Comparison of ENCODE assay signal across 1 cellular context in the genomic region with DNA sequence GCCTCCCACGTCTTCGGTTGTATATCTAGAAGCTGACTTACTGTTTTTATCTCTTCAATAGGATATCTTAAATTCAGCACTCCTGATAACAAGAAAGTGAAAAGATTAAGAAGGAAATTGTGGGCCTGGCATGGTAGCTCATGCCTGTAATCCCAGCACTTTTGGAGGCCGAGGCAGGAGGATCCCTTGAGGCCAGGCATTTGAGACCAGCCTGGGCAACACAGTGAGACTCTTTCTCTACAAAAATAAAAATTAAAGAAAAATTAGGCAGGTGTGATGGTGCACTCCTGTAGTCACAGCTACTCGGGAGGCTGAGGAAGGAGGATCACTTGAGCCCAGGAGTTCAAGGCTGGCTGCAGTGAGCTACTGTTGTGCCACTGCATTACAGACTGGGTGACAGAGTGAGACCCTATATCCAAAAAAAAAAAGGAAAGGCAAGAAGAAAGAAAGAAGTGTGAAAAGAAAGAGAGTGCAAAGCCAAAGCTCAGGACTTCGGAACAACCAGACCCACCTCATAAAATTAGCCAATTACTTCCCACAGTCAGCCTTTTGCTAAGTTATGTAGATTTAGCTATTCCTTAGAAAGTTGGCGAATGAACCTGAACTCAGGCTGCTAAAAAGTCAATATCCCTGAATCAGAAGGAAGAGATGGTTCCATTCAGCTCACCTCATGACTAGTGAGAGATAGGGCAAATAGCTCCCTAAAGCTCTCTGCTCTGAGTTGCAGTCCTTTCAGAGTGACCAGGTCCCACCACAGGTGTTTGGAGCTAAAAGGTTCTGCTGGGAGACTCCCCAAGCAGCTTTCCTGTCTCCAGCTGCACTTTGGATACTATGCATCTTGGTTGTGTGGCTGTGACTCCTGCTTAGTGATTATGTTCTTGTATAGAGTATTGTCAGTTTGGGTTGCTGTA.
A peak's percentile ranks its signal among the peaks of the same experiment; 100 is the strongest.
TF ChIP-seq lines count a peak whose summit lies in the region.

No MANE protein-coding gene starts in this region.

TF ChIP-seq in HepG2, 621 proteins besides CTCF, POLR2A, EP300 and RAD21 (continued from another document and continues in another):
- TF ChIP-seq ZZZ3 (CRISPR knock-in tag; IDR thresholded peaks at IDR 0.05; ENCODE audit: borderline replicate concordance) (no peak), ZNF343 (CRISPR knock-in tag; IDR thresholded peaks at IDR 0.05) (no peak), TARDBP (CRISPR knock-in tag; IDR thresholded peaks at IDR 0.05) (no peak), HOXA9 (CRISPR knock-in tag; IDR thresholded peaks at IDR 0.05; ENCODE audit: borderline replicate concordance) (0 out of 2 replicates have a peak, but pooled peaks have one; percentile 22), FOSL1 (CRISPR knock-in tag; IDR thresholded peaks at IDR 0.05; ENCODE audit: borderline replicate concordance) (no peak), XBP1 (CRISPR knock-in tag; IDR thresholded peaks at IDR 0.05) (no peak), KAT7 (CRISPR knock-in tag; IDR thresholded peaks at IDR 0.05; ENCODE audit: borderline replicate concordance) (no peak), HCFC1 (IDR thresholded peaks at IDR 0.05; ENCODE audit: low read depth, low read length) (no peak), AGO2 (optimal IDR thresholded peaks at IDR 0.05; ENCODE audit: low read depth, low read length) (no peak), YEATS2 (CRISPR knock-in tag; IDR thresholded peaks at IDR 0.05; ENCODE audit: borderline replicate concordance) (no peak), KLF12 (CRISPR knock-in tag; IDR thresholded peaks at IDR 0.05; ENCODE audit: borderline replicate concordance) (peak; percentile 43; the same call in 1 of the 2 replicates), CCAR2 (optimal IDR thresholded peaks at IDR 0.05; ENCODE audit: low read depth, low read length) (no peak), CENPT (CRISPR knock-in tag; IDR thresholded peaks at IDR 0.05; ENCODE audit: low read depth) (no peak), ZNF879 (CRISPR knock-in tag; IDR thresholded peaks at IDR 0.05) (no peak), FOXK2 (IDR thresholded peaks at IDR 0.05) (no peak), NFE2 (CRISPR knock-in tag; IDR thresholded peaks at IDR 0.05) (no peak), CBX1 (IDR thresholded peaks at IDR 0.05; ENCODE audit: low read depth) (no peak), ONECUT2 (CRISPR knock-in tag; IDR thresholded peaks at IDR 0.05) (peak; percentile 29; the same call in 1 of the 2 replicates), ZNF841 (CRISPR knock-in tag; IDR thresholded peaks at IDR 0.05; ENCODE audit: borderline replicate concordance) (no peak), BHLHE40 (IDR thresholded peaks at IDR 0.05; ENCODE audit: low read length) (no peak), ZNF24 (IDR thresholded peaks at IDR 0.05) (no peak), ZSCAN22 (CRISPR knock-in tag; IDR thresholded peaks at IDR 0.05) (no peak)
- TF ChIP-seq, protein P1, sequence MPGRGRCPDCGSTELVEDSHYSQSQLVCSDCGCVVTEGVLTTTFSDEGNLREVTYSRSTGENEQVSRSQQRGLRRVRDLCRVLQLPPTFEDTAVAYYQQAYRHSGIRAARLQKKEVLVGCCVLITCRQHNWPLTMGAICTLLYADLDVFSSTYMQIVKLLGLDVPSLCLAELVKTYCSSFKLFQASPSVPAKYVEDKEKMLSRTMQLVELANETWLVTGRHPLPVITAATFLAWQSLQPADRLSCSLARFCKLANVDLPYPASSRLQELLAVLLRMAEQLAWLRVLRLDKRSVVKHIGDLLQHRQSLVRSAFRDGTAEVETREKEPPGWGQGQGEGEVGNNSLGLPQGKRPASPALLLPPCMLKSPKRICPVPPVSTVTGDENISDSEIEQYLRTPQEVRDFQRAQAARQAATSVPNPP (CRISPR knock-in tag; IDR thresholded peaks at IDR 0.05), result no peak
- TF ChIP-seq, protein P2, sequence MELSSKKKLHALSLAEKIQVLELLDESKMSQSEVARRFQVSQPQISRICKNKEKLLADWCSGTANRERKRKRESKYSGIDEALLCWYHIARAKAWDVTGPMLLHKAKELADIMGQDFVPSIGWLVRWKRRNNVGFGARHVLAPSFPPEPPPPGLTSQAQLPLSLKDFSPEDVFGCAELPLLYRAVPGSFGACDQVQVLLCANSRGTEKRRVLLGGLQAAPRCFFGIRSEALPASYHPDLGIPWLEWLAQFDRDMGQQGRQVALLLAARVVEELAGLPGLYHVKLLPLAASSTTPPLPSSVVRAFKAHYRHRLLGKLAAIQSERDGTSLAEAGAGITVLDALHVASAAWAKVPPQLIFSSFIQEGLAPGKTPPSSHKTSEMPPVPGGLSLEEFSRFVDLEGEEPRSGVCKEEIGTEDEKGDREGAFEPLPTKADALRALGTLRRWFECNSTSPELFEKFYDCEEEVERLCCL (CRISPR knock-in tag; IDR thresholded peaks at IDR 0.05; ENCODE audit: borderline replicate concordance), result no peak
- TF ChIP-seq, protein P3, sequence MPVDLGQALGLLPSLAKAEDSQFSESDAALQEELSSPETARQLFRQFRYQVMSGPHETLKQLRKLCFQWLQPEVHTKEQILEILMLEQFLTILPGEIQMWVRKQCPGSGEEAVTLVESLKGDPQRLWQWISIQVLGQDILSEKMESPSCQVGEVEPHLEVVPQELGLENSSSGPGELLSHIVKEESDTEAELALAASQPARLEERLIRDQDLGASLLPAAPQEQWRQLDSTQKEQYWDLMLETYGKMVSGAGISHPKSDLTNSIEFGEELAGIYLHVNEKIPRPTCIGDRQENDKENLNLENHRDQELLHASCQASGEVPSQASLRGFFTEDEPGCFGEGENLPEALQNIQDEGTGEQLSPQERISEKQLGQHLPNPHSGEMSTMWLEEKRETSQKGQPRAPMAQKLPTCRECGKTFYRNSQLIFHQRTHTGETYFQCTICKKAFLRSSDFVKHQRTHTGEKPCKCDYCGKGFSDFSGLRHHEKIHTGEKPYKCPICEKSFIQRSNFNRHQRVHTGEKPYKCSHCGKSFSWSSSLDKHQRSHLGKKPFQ (CRISPR knock-in tag; IDR thresholded peaks at IDR 0.05; ENCODE audit: insufficient replicate concordance), result no peak
- TF ChIP-seq, protein P4, sequence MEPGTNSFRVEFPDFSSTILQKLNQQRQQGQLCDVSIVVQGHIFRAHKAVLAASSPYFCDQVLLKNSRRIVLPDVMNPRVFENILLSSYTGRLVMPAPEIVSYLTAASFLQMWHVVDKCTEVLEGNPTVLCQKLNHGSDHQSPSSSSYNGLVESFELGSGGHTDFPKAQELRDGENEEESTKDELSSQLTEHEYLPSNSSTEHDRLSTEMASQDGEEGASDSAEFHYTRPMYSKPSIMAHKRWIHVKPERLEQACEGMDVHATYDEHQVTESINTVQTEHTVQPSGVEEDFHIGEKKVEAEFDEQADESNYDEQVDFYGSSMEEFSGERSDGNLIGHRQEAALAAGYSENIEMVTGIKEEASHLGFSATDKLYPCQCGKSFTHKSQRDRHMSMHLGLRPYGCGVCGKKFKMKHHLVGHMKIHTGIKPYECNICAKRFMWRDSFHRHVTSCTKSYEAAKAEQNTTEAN (CRISPR knock-in tag; conservative IDR thresholded peaks at IDR 0.05), result 0 out of 2 replicates have a peak, but pooled peaks have one; percentile 7
- TF ChIP-seq, protein P5, sequence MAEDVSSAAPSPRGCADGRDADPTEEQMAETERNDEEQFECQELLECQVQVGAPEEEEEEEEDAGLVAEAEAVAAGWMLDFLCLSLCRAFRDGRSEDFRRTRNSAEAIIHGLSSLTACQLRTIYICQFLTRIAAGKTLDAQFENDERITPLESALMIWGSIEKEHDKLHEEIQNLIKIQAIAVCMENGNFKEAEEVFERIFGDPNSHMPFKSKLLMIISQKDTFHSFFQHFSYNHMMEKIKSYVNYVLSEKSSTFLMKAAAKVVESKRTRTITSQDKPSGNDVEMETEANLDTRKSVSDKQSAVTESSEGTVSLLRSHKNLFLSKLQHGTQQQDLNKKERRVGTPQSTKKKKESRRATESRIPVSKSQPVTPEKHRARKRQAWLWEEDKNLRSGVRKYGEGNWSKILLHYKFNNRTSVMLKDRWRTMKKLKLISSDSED (CRISPR knock-in tag; IDR thresholded peaks at IDR 0.05), result no peak
- TF ChIP-seq, protein P6, sequence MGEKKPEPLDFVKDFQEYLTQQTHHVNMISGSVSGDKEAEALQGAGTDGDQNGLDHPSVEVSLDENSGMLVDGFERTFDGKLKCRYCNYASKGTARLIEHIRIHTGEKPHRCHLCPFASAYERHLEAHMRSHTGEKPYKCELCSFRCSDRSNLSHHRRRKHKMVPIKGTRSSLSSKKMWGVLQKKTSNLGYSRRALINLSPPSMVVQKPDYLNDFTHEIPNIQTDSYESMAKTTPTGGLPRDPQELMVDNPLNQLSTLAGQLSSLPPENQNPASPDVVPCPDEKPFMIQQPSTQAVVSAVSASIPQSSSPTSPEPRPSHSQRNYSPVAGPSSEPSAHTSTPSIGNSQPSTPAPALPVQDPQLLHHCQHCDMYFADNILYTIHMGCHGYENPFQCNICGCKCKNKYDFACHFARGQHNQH (CRISPR knock-in tag; IDR thresholded peaks at IDR 0.05), result no peak
- TF ChIP-seq, protein P7, sequence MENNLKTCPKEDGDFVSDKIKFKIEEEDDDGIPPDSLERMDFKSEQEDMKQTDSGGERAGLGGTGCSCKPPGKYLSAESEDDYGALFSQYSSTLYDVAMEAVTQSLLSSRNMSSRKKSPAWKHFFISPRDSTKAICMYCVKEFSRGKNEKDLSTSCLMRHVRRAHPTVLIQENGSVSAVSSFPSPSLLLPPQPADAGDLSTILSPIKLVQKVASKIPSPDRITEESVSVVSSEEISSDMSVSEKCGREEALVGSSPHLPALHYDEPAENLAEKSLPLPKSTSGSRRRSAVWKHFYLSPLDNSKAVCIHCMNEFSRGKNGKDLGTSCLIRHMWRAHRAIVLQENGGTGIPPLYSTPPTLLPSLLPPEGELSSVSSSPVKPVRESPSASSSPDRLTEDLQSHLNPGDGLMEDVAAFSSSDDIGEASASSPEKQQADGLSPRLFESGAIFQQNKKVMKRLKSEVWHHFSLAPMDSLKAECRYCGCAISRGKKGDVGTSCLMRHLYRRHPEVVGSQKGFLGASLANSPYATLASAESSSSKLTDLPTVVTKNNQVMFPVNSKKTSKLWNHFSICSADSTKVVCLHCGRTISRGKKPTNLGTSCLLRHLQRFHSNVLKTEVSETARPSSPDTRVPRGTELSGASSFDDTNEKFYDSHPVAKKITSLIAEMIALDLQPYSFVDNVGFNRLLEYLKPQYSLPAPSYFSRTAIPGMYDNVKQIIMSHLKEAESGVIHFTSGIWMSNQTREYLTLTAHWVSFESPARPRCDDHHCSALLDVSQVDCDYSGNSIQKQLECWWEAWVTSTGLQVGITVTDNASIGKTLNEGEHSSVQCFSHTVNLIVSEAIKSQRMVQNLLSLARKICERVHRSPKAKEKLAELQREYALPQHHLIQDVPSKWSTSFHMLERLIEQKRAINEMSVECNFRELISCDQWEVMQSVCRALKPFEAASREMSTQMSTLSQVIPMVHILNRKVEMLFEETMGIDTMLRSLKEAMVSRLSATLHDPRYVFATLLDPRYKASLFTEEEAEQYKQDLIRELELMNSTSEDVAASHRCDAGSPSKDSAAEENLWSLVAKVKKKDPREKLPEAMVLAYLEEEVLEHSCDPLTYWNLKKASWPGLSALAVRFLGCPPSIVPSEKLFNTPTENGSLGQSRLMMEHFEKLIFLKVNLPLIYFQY (CRISPR knock-in tag; IDR thresholded peaks at IDR 0.05; ENCODE audit: borderline replicate concordance), result no peak
- TF ChIP-seq, protein P8, sequence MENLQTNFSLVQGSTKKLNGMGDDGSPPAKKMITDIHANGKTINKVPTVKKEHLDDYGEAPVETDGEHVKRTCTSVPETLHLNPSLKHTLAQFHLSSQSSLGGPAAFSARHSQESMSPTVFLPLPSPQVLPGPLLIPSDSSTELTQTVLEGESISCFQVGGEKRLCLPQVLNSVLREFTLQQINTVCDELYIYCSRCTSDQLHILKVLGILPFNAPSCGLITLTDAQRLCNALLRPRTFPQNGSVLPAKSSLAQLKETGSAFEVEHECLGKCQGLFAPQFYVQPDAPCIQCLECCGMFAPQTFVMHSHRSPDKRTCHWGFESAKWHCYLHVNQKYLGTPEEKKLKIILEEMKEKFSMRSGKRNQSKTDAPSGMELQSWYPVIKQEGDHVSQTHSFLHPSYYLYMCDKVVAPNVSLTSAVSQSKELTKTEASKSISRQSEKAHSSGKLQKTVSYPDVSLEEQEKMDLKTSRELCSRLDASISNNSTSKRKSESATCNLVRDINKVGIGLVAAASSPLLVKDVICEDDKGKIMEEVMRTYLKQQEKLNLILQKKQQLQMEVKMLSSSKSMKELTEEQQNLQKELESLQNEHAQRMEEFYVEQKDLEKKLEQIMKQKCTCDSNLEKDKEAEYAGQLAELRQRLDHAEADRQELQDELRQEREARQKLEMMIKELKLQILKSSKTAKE (CRISPR knock-in tag; IDR thresholded peaks at IDR 0.05; ENCODE audit: borderline replicate concordance), result no peak
- TF ChIP-seq, protein P9, sequence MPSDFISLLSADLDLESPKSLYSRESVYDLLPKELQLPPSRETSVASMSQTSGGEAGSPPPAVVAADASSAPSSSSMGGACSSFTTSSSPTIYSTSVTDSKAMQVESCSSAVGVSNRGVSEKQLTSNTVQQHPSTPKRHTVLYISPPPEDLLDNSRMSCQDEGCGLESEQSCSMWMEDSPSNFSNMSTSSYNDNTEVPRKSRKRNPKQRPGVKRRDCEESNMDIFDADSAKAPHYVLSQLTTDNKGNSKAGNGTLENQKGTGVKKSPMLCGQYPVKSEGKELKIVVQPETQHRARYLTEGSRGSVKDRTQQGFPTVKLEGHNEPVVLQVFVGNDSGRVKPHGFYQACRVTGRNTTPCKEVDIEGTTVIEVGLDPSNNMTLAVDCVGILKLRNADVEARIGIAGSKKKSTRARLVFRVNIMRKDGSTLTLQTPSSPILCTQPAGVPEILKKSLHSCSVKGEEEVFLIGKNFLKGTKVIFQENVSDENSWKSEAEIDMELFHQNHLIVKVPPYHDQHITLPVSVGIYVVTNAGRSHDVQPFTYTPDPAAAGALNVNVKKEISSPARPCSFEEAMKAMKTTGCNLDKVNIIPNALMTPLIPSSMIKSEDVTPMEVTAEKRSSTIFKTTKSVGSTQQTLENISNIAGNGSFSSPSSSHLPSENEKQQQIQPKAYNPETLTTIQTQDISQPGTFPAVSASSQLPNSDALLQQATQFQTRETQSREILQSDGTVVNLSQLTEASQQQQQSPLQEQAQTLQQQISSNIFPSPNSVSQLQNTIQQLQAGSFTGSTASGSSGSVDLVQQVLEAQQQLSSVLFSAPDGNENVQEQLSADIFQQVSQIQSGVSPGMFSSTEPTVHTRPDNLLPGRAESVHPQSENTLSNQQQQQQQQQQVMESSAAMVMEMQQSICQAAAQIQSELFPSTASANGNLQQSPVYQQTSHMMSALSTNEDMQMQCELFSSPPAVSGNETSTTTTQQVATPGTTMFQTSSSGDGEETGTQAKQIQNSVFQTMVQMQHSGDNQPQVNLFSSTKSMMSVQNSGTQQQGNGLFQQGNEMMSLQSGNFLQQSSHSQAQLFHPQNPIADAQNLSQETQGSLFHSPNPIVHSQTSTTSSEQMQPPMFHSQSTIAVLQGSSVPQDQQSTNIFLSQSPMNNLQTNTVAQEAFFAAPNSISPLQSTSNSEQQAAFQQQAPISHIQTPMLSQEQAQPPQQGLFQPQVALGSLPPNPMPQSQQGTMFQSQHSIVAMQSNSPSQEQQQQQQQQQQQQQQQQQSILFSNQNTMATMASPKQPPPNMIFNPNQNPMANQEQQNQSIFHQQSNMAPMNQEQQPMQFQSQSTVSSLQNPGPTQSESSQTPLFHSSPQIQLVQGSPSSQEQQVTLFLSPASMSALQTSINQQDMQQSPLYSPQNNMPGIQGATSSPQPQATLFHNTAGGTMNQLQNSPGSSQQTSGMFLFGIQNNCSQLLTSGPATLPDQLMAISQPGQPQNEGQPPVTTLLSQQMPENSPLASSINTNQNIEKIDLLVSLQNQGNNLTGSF (CRISPR knock-in tag; IDR thresholded peaks at IDR 0.05), result no peak
